ENCODE assay signal across 1 cellular context in genomic region chr9:132988244-132989013, GRCh38.
TF ChIP-seq lines count a peak whose summit lies in the region.

No MANE protein-coding gene starts in this region.

TF ChIP-seq in HEK293, 187 proteins besides CTCF, POLR2A, EP300 and RAD21:
- TF ChIP-seq ZNF658 (tag by site-specific recombination; IDR thresholded peaks at IDR 0.05) (no peak), ZNF768 (tag by site-specific recombination; IDR thresholded peaks at IDR 0.05) (peak; percentile 52; the same call in 1 of the 2 replicates), SALL2 (tag by site-specific recombination; IDR thresholded peaks at IDR 0.05; ENCODE audit: borderline replicate concordance) (no peak), ZFP3 (tag by site-specific recombination; IDR thresholded peaks at IDR 0.05; ENCODE audit: low read depth) (no peak)
